Comparison of ENCODE assay signal across 8 cellular contexts in genomic region chr2:130181880-130182682, GRCh38. TPM values are rescaled to one million over a fixed set of nuclear protein-coding genes. Genes with fewer than 3 reads are reported as not detected.
DNase-seq lines count a peak whose midpoint lies in the region; ATAC-seq and TF ChIP-seq lines count a peak whose summit lies in the region.
"Not testable (repeated sequence)": the region's sequence is repeated elsewhere in the genome, so short reads cannot be mapped to it uniquely, and the experiment has no call there.

TSS of gene MZT2B (plus strand) at chr2:130182262. CDS start at chr2:130182283, 21 bp downstream.

- not testable (repeated sequence) for H3K9me3 ChIP-seq in SK-N-SH; osteoblast (ENCODE audit: low read depth, low read length); testis

- peak; percentile 85 for ATAC-seq in HG02588 (IDR thresholded peaks at IDR 0.05; ENCODE audit: unreplicated experiment)

- 0% methylated on average over 7 of the region's 86 CpGs for WGBS in SK-N-SH (ENCODE audit: low lambda C conversion rate)
- WGBS in testis, 2 donors = 0 to 1% methylated on average over 7 to 80 of the region's 86 CpGs

- H3K4me2 ChIP-seq in SK-N-SH = peak within 1 kb of the TSS; percentile 88
- H3K4me2 ChIP-seq in osteoblast (ENCODE audit: insufficient read depth, low read length) = peak within 1 kb of the TSS; percentile 87

- H3K36me3 ChIP-seq in SK-N-SH (replicated peaks in 1 of 2; ENCODE audit: control insufficient read depth in 1 of 2, insufficient read depth in 2 of 2, low read length in 1 of 2); osteoblast (ENCODE audit: insufficient read depth, low read length); testis (ENCODE audit: low read depth, missing control alignments): not testable (repeated sequence)

- H3K27ac ChIP-seq in SK-N-SH (ENCODE audit: low read depth in 2 of 2, low read length in 1 of 2) = peak within 1 kb of the TSS; percentile 52 to 92
- peak within 1 kb of the TSS; percentile 86 for H3K27ac ChIP-seq in osteoblast (ENCODE audit: low read depth, low read length)
- peak within 1 kb of the TSS; percentile 78 to 87 for H3K27ac ChIP-seq in testis

- TF ChIP-seq POLR2A in GM10847 (IDR thresholded peaks at IDR 0.05; ENCODE audit: extremely low read depth, insufficient read length) (peak; percentile 50), NB4 (IDR thresholded peaks at IDR 0.05; ENCODE audit: extremely low read depth, insufficient read length) (peak; percentile 79)
- not testable (repeated sequence) for TF ChIP-seq POLR2A in testis (IDR thresholded peaks at IDR 0.05)

- not testable (repeated sequence) for H3K9me2 ChIP-seq in SK-N-SH

- POLR2A ChIA-PET in SK-N-SH (lab: Yijun Ruan, JAX) = interaction anchor here (0.8 to 2.4 kb wide), 6 partner anchors 25 to 252 kb away, joined by 3 to 14 read pairs (median 4); partner anchors contain the start of gene IMP4

- not testable (repeated sequence) for H2AFZ ChIP-seq in SK-N-SH (ENCODE audit: low read depth)
- peak within 1 kb of the TSS; percentile 89 for H2AFZ ChIP-seq in osteoblast (ENCODE audit: low read length)

- TF ChIP-seq CTCF in NB4 (IDR thresholded peaks at IDR 0.05; ENCODE audit: low read depth, low read length) = peak; percentile 55
- TF ChIP-seq CTCF in SK-N-SH (IDR thresholded peaks at IDR 0.05) = peak; percentile 59
- TF ChIP-seq CTCF in osteoblast (IDR thresholded peaks at IDR 0.05; ENCODE audit: extremely low read depth, low read depth, low read length) = peak; percentile 47
- peak; percentile 88 to 93 (median 89) for TF ChIP-seq CTCF in testis (IDR thresholded peaks at IDR 0.05)

- peak within 1 kb of the TSS; percentile 85 for H3K9ac ChIP-seq in SK-N-SH

- CTCF ChIA-PET in SK-N-SH (lab: Yijun Ruan, JAX) = interaction anchor here (0.8 to 11.1 kb wide), 14 partner anchors 37 to 259 kb away, joined by 3 to 113 read pairs (median 4); partner anchors contain the start of genes CCDC74B and IMP4

- not testable (repeated sequence) for H3F3A ChIP-seq in SK-N-SH (replicated peaks; ENCODE audit: insufficient read depth)

- not testable (repeated sequence) for H4K20me1 ChIP-seq in SK-N-SH (ENCODE audit: insufficient read depth); osteoblast (ENCODE audit: insufficient read depth, low read length)

- intact Hi-C loops in testis (cut with DNase I; ENCODE audit: low total_unique reads) = loop anchor here (5.0 kb wide), 1 partner anchor 155 kb away; no protein-coding TSS in a partner anchor

- not testable (repeated sequence) for TF ChIP-seq EP300 in SK-N-SH (IDR thresholded peaks at IDR 0.05; ENCODE audit: borderline replicate concordance in 1 of 2, low read depth in 1 of 2, low read length in 1 of 2)

- DNase-seq in NB4 (ENCODE audit: low read depth) = peak; percentile 94
- peak; percentile 93 for DNase-seq in SK-N-SH
- peak; percentile 92 for DNase-seq in activated naive CD4-positive, alpha-beta T cell treated with anti-CD3 and anti-CD28 coated beads, Interleukin-2, amount 50 U/mL, for 16 hours
- not testable (repeated sequence) for DNase-seq in glomerular endothelial cell (ENCODE audit: extremely low read depth, low read depth, low spot score)
- DNase-seq in osteoblast (ENCODE audit: insufficient read length, low spot score, missing footprints) = peak; percentile 99
- peak; percentile 87 for DNase-seq in testis

- H3K27me3 ChIP-seq in SK-N-SH (ENCODE audit: insufficient read depth); osteoblast (ENCODE audit: insufficient read depth, low read length); testis: not testable (repeated sequence)

- peaks cover 68% of the 10 kb centered on the region for H3K79me2 ChIP-seq in SK-N-SH (ENCODE audit: insufficient read depth)
- H3K79me2 ChIP-seq in osteoblast (ENCODE audit: insufficient read depth, low read length) = peaks cover 72% of the 10 kb centered on the region

- H3K4me1 ChIP-seq in SK-N-SH (ENCODE audit: control insufficient read depth in 1 of 2, insufficient read depth in 2 of 2, low read depth in 1 of 2, low read length in 1 of 2) (peaks cover 0 to 25% of the 10 kb centered on the region in 2 experiments; a peak in 2 of 4 replicates), testis (peaks cover 23% of the 10 kb centered on the region)
- H3K4me1 ChIP-seq in osteoblast (ENCODE audit: insufficient read depth, low read length) = not testable (repeated sequence)

- H3K4me3 ChIP-seq in NB4 (ENCODE audit: low read depth, low read length) = peak within 1 kb of the TSS; percentile 96
- peak within 1 kb of the TSS; percentile 92 to 95 for H3K4me3 ChIP-seq in SK-N-SH (ENCODE audit: low read depth in 2 of 2, low read length in 1 of 2)
- peak within 1 kb of the TSS; percentile 89 for H3K4me3 ChIP-seq in osteoblast (ENCODE audit: insufficient read depth, low read length)
- peak within 1 kb of the TSS; percentile 89 to 91 for H3K4me3 ChIP-seq in testis

- peak; percentile 49 for TF ChIP-seq RAD21 in SK-N-SH (IDR thresholded peaks at IDR 0.05; ENCODE audit: low read length)

TF ChIP-seq in SK-N-SH, 30 proteins besides CTCF, POLR2A, EP300 and RAD21:
- 0 out of 2 replicates have a peak, but pooled peaks have one; percentile 11 for TF ChIP-seq PBX3 (IDR thresholded peaks at IDR 0.05)
- TF ChIP-seq YY1 (IDR thresholded peaks at IDR 0.05; ENCODE audit: low read depth) = 0 out of 2 replicates have a peak, but pooled peaks have one; percentile 61
- peak; percentile 54 for TF ChIP-seq MAX (IDR thresholded peaks at IDR 0.05; ENCODE audit: low read depth)
- TF ChIP-seq POLR2AphosphoS5 (IDR thresholded peaks at IDR 0.05; ENCODE audit: low read depth, low read length) = peak; percentile 65; the same call in 1 of the 2 replicates
- TF ChIP-seq TAF1 (IDR thresholded peaks at IDR 0.05; ENCODE audit: borderline replicate concordance, low read depth, low read length) = peak; percentile 35; the same call in 1 of the 2 replicates
- TF ChIP-seq SMC3 (IDR thresholded peaks at IDR 0.05; ENCODE audit: low read depth, low read length) = peak; percentile 62
- TF ChIP-seq FOXJ3 (CRISPR knock-in tag; IDR thresholded peaks at IDR 0.05) = 0 out of 2 replicates have a peak, but pooled peaks have one; percentile 29

RNA-seq across cellular contexts. Expression of gene MZT2B, which starts in this region (rescaled TPM):
- polyA plus RNA-seq in SK-N-SH (2012; rRNA removed) (168 and 222 TPM in 2 replicates), testis (ENCODE audit: insufficient read depth, low read depth, low replicate concordance) (264 TPM)
- 121 and 155 TPM in 2 replicates for polyA plus RNA-seq in SK-N-SH (2012; cell fraction: cytosol; rRNA removed)
- polyA plus RNA-seq in SK-N-SH (2012; cell fraction: nucleus; rRNA removed) = 55.3 and 95.6 TPM in 2 replicates
- total RNA-seq in glomerular endothelial cell (194 and 215 TPM in 2 replicates), osteoblast (128 and 129 TPM in 2 replicates), testis (100 to 1,000 TPM; 132 to 137 TPM)
